Comparison of ENCODE assay signal across 6 cellular contexts in genomic region chr14:98698341-98698740, GRCh38.
"Had no signal": no experiment of that assay in that cellular context is flagged by ENCODE, and none has a peak within 500 bp of the region (broad histone marks: within the 10 kb centered on the region; RNA-seq: fewer than 3 reads in every experiment).

No MANE protein-coding gene starts in this region.

- H3K4me3 Mint-ChIP-seq: IgD-negative memory B cell had no signal

- DNase-seq: IMR-90, KBM-7 had no signal

- H3K27ac Mint-ChIP-seq: IgD-negative memory B cell had no signal

- H3K36me3 Mint-ChIP-seq: IgD-negative memory B cell had no signal

- H3K4me3 ChIP-seq: K562 had no signal

- H3K4me1 Mint-ChIP-seq: IgD-negative memory B cell had no signal

- H3K27me3 Mint-ChIP-seq: IgD-negative memory B cell had no signal

- ATAC-seq: HepG2, K562 had no signal

- H3K27ac ChIP-seq: HL-60 had no signal
